1 cellular context compared by ENCODE assay signal in genomic region chr13:33069365-33069764, GRCh38.
TF ChIP-seq lines count a peak whose summit lies in the region.

No MANE protein-coding gene starts in this region.

TF ChIP-seq in K562, 482 proteins besides CTCF, POLR2A, EP300 and RAD21 (continued from another document):
- TF ChIP-seq, protein P1, sequence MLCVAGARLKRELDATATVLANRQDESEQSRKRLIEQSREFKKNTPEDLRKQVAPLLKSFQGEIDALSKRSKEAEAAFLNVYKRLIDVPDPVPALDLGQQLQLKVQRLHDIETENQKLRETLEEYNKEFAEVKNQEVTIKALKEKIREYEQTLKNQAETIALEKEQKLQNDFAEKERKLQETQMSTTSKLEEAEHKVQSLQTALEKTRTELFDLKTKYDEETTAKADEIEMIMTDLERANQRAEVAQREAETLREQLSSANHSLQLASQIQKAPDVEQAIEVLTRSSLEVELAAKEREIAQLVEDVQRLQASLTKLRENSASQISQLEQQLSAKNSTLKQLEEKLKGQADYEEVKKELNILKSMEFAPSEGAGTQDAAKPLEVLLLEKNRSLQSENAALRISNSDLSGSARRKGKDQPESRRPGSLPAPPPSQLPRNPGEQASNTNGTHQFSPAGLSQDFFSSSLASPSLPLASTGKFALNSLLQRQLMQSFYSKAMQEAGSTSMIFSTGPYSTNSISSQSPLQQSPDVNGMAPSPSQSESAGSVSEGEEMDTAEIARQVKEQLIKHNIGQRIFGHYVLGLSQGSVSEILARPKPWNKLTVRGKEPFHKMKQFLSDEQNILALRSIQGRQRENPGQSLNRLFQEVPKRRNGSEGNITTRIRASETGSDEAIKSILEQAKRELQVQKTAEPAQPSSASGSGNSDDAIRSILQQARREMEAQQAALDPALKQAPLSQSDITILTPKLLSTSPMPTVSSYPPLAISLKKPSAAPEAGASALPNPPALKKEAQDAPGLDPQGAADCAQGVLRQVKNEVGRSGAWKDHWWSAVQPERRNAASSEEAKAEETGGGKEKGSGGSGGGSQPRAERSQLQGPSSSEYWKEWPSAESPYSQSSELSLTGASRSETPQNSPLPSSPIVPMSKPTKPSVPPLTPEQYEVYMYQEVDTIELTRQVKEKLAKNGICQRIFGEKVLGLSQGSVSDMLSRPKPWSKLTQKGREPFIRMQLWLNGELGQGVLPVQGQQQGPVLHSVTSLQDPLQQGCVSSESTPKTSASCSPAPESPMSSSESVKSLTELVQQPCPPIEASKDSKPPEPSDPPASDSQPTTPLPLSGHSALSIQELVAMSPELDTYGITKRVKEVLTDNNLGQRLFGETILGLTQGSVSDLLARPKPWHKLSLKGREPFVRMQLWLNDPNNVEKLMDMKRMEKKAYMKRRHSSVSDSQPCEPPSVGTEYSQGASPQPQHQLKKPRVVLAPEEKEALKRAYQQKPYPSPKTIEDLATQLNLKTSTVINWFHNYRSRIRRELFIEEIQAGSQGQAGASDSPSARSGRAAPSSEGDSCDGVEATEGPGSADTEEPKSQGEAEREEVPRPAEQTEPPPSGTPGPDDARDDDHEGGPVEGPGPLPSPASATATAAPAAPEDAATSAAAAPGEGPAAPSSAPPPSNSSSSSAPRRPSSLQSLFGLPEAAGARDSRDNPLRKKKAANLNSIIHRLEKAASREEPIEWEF (CRISPR knock-in tag; IDR thresholded peaks at IDR 0.05): no peak
- TF ChIP-seq BHLHE40 (IDR thresholded peaks at IDR 0.05; ENCODE audit: low read length) (no peak), FOXP1 (CRISPR knock-in tag; IDR thresholded peaks at IDR 0.05) (no peak), HDAC2 (IDR thresholded peaks at IDR 0.05) (no peak), MAFG (tag; conservative IDR thresholded peaks at IDR 0.05) (no peak), JUN (IDR thresholded peaks at IDR 0.05; ENCODE audit: borderline replicate concordance, low read depth, low read length) (no peak), JUN (CRISPR knock-in tag; IDR thresholded peaks at IDR 0.05; ENCODE audit: borderline replicate concordance) (no peak), ZHX1 (conservative IDR thresholded peaks at IDR 0.05; ENCODE audit: low read length) (no peak), SOX6 (IDR thresholded peaks at IDR 0.05) (no peak), PHF21A (IDR thresholded peaks at IDR 0.05; ENCODE audit: borderline replicate concordance, low read depth) (no peak), YY1 (IDR thresholded peaks at IDR 0.05; ENCODE audit: borderline replicate concordance in 1 of 3, control insufficient read depth in 1 of 3, extremely low read depth in 1 of 3, insufficient read depth in 3 of 3, insufficient read length in 1 of 3, insufficient replicate concordance in 2 of 3, low read depth in 1 of 3, low read length in 2 of 3) (no peak), NR1H2 (CRISPR knock-in tag; IDR thresholded peaks at IDR 0.05) (no peak), SRSF3 (IDR thresholded peaks at IDR 0.05; ENCODE audit: insufficient read depth, low read length) (no peak), ATF2 (CRISPR knock-in tag; IDR thresholded peaks at IDR 0.05) (no peak), KAT7 (CRISPR knock-in tag; IDR thresholded peaks at IDR 0.05; ENCODE audit: borderline replicate concordance) (no peak)
- TF ChIP-seq, protein P2, sequence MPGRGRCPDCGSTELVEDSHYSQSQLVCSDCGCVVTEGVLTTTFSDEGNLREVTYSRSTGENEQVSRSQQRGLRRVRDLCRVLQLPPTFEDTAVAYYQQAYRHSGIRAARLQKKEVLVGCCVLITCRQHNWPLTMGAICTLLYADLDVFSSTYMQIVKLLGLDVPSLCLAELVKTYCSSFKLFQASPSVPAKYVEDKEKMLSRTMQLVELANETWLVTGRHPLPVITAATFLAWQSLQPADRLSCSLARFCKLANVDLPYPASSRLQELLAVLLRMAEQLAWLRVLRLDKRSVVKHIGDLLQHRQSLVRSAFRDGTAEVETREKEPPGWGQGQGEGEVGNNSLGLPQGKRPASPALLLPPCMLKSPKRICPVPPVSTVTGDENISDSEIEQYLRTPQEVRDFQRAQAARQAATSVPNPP (IDR thresholded peaks at IDR 0.05; ENCODE audit: borderline replicate concordance, insufficient read depth, insufficient read length): no peak
- TF ChIP-seq, protein P3, sequence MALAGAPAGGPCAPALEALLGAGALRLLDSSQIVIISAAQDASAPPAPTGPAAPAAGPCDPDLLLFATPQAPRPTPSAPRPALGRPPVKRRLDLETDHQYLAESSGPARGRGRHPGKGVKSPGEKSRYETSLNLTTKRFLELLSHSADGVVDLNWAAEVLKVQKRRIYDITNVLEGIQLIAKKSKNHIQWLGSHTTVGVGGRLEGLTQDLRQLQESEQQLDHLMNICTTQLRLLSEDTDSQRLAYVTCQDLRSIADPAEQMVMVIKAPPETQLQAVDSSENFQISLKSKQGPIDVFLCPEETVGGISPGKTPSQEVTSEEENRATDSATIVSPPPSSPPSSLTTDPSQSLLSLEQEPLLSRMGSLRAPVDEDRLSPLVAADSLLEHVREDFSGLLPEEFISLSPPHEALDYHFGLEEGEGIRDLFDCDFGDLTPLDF (CRISPR knock-in tag; IDR thresholded peaks at IDR 0.05): no peak
- TF ChIP-seq, protein P4, sequence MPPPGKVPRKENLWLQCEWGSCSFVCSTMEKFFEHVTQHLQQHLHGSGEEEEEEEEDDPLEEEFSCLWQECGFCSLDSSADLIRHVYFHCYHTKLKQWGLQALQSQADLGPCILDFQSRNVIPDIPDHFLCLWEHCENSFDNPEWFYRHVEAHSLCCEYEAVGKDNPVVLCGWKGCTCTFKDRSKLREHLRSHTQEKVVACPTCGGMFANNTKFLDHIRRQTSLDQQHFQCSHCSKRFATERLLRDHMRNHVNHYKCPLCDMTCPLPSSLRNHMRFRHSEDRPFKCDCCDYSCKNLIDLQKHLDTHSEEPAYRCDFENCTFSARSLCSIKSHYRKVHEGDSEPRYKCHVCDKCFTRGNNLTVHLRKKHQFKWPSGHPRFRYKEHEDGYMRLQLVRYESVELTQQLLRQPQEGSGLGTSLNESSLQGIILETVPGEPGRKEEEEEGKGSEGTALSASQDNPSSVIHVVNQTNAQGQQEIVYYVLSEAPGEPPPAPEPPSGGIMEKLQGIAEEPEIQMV (tag; conservative IDR thresholded peaks at IDR 0.05; ENCODE audit: low read depth): no peak
- TF ChIP-seq, protein P5, sequence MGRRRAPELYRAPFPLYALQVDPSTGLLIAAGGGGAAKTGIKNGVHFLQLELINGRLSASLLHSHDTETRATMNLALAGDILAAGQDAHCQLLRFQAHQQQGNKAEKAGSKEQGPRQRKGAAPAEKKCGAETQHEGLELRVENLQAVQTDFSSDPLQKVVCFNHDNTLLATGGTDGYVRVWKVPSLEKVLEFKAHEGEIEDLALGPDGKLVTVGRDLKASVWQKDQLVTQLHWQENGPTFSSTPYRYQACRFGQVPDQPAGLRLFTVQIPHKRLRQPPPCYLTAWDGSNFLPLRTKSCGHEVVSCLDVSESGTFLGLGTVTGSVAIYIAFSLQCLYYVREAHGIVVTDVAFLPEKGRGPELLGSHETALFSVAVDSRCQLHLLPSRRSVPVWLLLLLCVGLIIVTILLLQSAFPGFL (CRISPR knock-in tag; IDR thresholded peaks at IDR 0.05): no peak
